In genomic region chr10:57362811-57363210, GRCh38 we compare ENCODE assay signal across 36 cellular contexts.
DNase-seq lines count a peak whose midpoint lies in the region; ATAC-seq, FAIRE-seq and TF ChIP-seq lines count a peak whose summit lies in the region.
"Had no signal": no experiment of that assay in that cellular context is flagged by ENCODE, and none has a peak within 500 bp of the region (broad histone marks: within the 10 kb centered on the region; RNA-seq: fewer than 3 reads in every experiment).

No MANE protein-coding gene starts in this region.

- TF ChIP-seq POLR2A in vagina (IDR thresholded peaks at IDR 0.05) = no peak

- DNase-seq in GM19239 (ENCODE audit: insufficient read length, low spot score) (no peak), UCSD-AML1 (lab: John Stamatoyannopoulos, UW; ENCODE audit: unreplicated experiment) (peak; percentile 2), vagina (ENCODE audit: extremely low spot score in 2 of 2) (no peak), coronary artery (ENCODE audit: low spot score) (no peak)
- DNase-seq in stimulated activated CD8-positive, alpha-beta memory T cell treated with anti-CD3 and anti-CD28 coated beads, Interleukin-4, amount 100 ng/mL, for 48 hours = no peak
- DNase-seq: activated CD4-positive, alpha-beta T cell treated with anti-CD3 and anti-CD28 coated beads, Interleukin-2, amount 10 ng/mL, durations not matched to agents 7 days and 5 days; activated gamma-delta T cell; activated naive CD8-positive, alpha-beta T cell treated with anti-CD3 and anti-CD28 coated beads, Interleukin-2, amount 10 ng/mL, durations not matched to agents 7 days and 5 days; activated T-cell treated with anti-CD3 and anti-CD28 coated beads, Interleukin-2, amount 50 U/mL, for 1 hour; aorta; BE2C; CD8-positive, alpha-beta T cell; effector CD4-positive, alpha-beta T cell; H7; hippocampal formation; IMR-90; naive thymus-derived CD8-positive, alpha-beta T cell; NCI-H1436 treated with DMSO at 0.1 percent for 48 hours; NCI-H2107; NCI-H446 treated with DMSO at 0.1 percent for 48 hours; nucleus accumbens; RPMI8226; stimulated activated CD4-positive, alpha-beta T cell treated with anti-CD3 and anti-CD28 coated beads, Interleukin-2, amount 100 ng/mL, for 48 hours; stomach; T1000; uterus had no signal

- intact Hi-C loops in vagina (cut with DNase I) = no loop called here

- H3K4me3 ChIP-seq in vagina (no peak overlapping the region), coronary artery (no peak overlapping the region)
- H3K4me3 ChIP-seq: gastroesophageal sphincter, lung, prostate gland, SJSA1, stomach, uterus had no signal

- H3K9me3 ChIP-seq in vagina = no peaks in the 10 kb centered on the region
- H3K9me3 ChIP-seq: BE2C, gastroesophageal sphincter, prostate gland, SJSA1, stomach, uterus had no signal

- H3K36me3 ChIP-seq in vagina = no peaks in the 10 kb centered on the region
- H3K36me3 ChIP-seq: BE2C, gastroesophageal sphincter, prostate gland, SJSA1, stomach, uterus had no signal

- peak; percentile 18 for FAIRE-seq in GM19239 (lab: Jason Lieb, UNC)
- FAIRE-seq: bronchial epithelial cell, colon had no signal

- ATAC-seq in HG02759 (IDR thresholded peaks at IDR 0.05; ENCODE audit: unreplicated experiment) (peak; percentile 73), HG03196 (IDR thresholded peaks at IDR 0.05; ENCODE audit: unreplicated experiment) (peak; percentile 74)
- ATAC-seq: CD8-positive, alpha-beta T cell; gastroesophageal sphincter; naive thymus-derived CD8-positive, alpha-beta T cell; sciatic nerve; WTC11 had no signal

- H3K4me1 ChIP-seq in vagina = no peaks in the 10 kb centered on the region
- H3K4me1 ChIP-seq: BE2C, gastroesophageal sphincter, prostate gland, SJSA1, stomach, uterus had no signal

- TF ChIP-seq CTCF in vagina (IDR thresholded peaks at IDR 0.05) = no peak
- no peak for TF ChIP-seq CTCF in coronary artery (IDR thresholded peaks at IDR 0.05)

- H3K27ac ChIP-seq in vagina (no peak overlapping the region), coronary artery (no peak overlapping the region)
- H3K27ac ChIP-seq: gastroesophageal sphincter, prostate gland, SJSA1, stomach, uterus had no signal

- no peaks in the 10 kb centered on the region for H3K27me3 ChIP-seq in vagina
- H3K27me3 ChIP-seq: BE2C, gastroesophageal sphincter, SJSA1, stomach, uterus had no signal
